In the genomic region with DNA sequence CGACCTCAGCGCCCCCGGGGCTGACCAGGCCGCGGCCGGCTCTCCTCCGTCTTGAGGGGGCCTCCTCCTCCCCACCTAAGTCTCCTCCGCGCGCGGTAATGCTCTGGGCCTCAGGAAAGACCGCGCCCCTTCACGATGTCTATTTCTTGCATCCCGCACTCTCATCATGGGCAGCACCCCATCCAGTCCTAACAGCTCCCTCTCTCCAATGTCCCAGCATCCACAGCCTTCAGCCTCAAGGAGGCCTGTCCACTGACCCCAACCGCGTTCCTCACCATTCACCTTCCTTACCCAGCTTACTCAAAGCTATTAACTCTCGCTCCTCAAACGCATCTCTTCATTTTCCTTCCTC, we compare ENCODE assay signal across 8 cellular contexts.
DNase-seq lines count a peak whose midpoint lies in the region; ATAC-seq and TF ChIP-seq lines count a peak whose summit lies in the region.

No MANE protein-coding gene starts in this region.

- 33% methylated on average over 16 of the region's 19 CpGs for WGBS in hepatocyte (ENCODE audit: low lambda C conversion rate, missing lambda C conversion rate)

- no peaks in the 10 kb centered on the region for H4K20me1 ChIP-seq in hepatocyte (ENCODE audit: insufficient read depth, poor library complexity, severe bottlenecking)

- POLR2A ChIA-PET in activated CD8-positive, alpha-beta T cell treated with anti-CD3 and anti-CD28 coated beads, Interleukin-2, amount 10 ng/mL, durations not matched to agents 7 days and 5 days (lab: Charles Lee): no interaction called here

- DNase-seq in activated naive CD4-positive, alpha-beta T cell treated with anti-CD3 and anti-CD28 coated beads, Interleukin-2, amount 50 U/mL, for 16 hours: no peak
- DNase-seq in activated CD8-positive, alpha-beta T cell treated with anti-CD3 and anti-CD28 coated beads, Interleukin-2, amount 10 ng/mL, durations not matched to agents 7 days and 5 days: no peak
- DNase-seq in hepatocyte (ENCODE audit: low spot score) (no peak), dedifferentiated amniotic fluid mesenchymal stem cell (ENCODE audit: extremely low spot score) (no peak), DMS53 (lab: John Stamatoyannopoulos, UW) (no peak)
- no peak for DNase-seq in NK-92 treated with Interleukin-12 subunit alpha and Interleukin-12 subunit beta, amount 100 ng/mL, for 24 hours (lab: John Stamatoyannopoulos, UW)

- H3K36me3 Mint-ChIP-seq in activated naive CD4-positive, alpha-beta T cell treated with anti-CD3 and anti-CD28 coated beads, Interleukin-2, amount 50 U/mL, for 24 hours: no peaks in the 10 kb centered on the region
- no peaks in the 10 kb centered on the region for H3K36me3 Mint-ChIP-seq in activated CD8-positive, alpha-beta T cell treated with anti-CD3 and anti-CD28 coated beads, Interleukin-2, amount 10 ng/mL, durations not matched to agents 7 days and 5 days (ENCODE audit: low read depth)
- H3K36me3 Mint-ChIP-seq in stimulated activated memory B cell treated with anti-CD40 and anti-IgM and Interleukin-4, amounts not matched to agents 10 μg/mL and 1 μg/mL and 100 μg/mL, for 72 hours: no peaks in the 10 kb centered on the region

- peak overlapping the region; percentile 95 for H3K27ac ChIP-seq in hepatocyte

- H3K4me2 ChIP-seq in hepatocyte: peak overlapping the region; percentile 65

- H3K4me3 Mint-ChIP-seq in activated naive CD4-positive, alpha-beta T cell treated with anti-CD3 and anti-CD28 coated beads, Interleukin-2, amount 50 U/mL, for 24 hours: peak overlapping the region; percentile 93
- peak overlapping the region; percentile 93 for H3K4me3 Mint-ChIP-seq in activated CD8-positive, alpha-beta T cell treated with anti-CD3 and anti-CD28 coated beads, Interleukin-2, amount 10 ng/mL, durations not matched to agents 7 days and 5 days
- peak overlapping the region; percentile 94 for H3K4me3 Mint-ChIP-seq in stimulated activated memory B cell treated with anti-CD40 and anti-IgM and Interleukin-4, amounts not matched to agents 10 μg/mL and 1 μg/mL and 100 μg/mL, for 72 hours

- no peaks in the 10 kb centered on the region for H3K9me3 ChIP-seq in hepatocyte (ENCODE audit: low read depth)

- H3K9me2 ChIP-seq in hepatocyte (replicated peaks; ENCODE audit: insufficient read depth): no peaks in the 10 kb centered on the region

- peak overlapping the region; percentile 22 for H3K4me3 ChIP-seq in hepatocyte

- CTCF ChIA-PET in activated CD8-positive, alpha-beta T cell treated with anti-CD3 and anti-CD28 coated beads, Interleukin-2, amount 10 ng/mL, durations not matched to agents 7 days and 5 days (lab: Charles Lee): interaction anchor here (0.7 to 1.4 kb wide), 8 partner anchors 12 to 784 kb away, joined by 3 to 5 read pairs (median 3); no protein-coding TSS in a partner anchor

- no peaks in the 10 kb centered on the region for H3K9me3 Mint-ChIP-seq in activated naive CD4-positive, alpha-beta T cell treated with anti-CD3 and anti-CD28 coated beads, Interleukin-2, amount 50 U/mL, for 24 hours
- H3K9me3 Mint-ChIP-seq in activated CD8-positive, alpha-beta T cell treated with anti-CD3 and anti-CD28 coated beads, Interleukin-2, amount 10 ng/mL, durations not matched to agents 7 days and 5 days (ENCODE audit: insufficient read depth): no peaks in the 10 kb centered on the region
- H3K9me3 Mint-ChIP-seq in stimulated activated memory B cell treated with anti-CD40 and anti-IgM and Interleukin-4, amounts not matched to agents 10 μg/mL and 1 μg/mL and 100 μg/mL, for 72 hours: no peaks in the 10 kb centered on the region

- H3K36me3 ChIP-seq in hepatocyte (replicated peaks; ENCODE audit: insufficient read depth, low read depth): no peaks in the 10 kb centered on the region

- peak overlapping the region; percentile 77 for H2AFZ ChIP-seq in hepatocyte

- no peaks in the 10 kb centered on the region for H3K4me1 ChIP-seq in hepatocyte (ENCODE audit: insufficient read depth)

- peaks cover 4% of the 10 kb centered on the region for H3K27me3 Mint-ChIP-seq in activated naive CD4-positive, alpha-beta T cell treated with anti-CD3 and anti-CD28 coated beads, Interleukin-2, amount 50 U/mL, for 24 hours
- peaks cover 6% of the 10 kb centered on the region for H3K27me3 Mint-ChIP-seq in activated CD8-positive, alpha-beta T cell treated with anti-CD3 and anti-CD28 coated beads, Interleukin-2, amount 10 ng/mL, durations not matched to agents 7 days and 5 days (ENCODE audit: low read depth)
- peaks cover 2% of the 10 kb centered on the region for H3K27me3 Mint-ChIP-seq in stimulated activated memory B cell treated with anti-CD40 and anti-IgM and Interleukin-4, amounts not matched to agents 10 μg/mL and 1 μg/mL and 100 μg/mL, for 72 hours

- TF ChIP-seq CTCF in hepatocyte (IDR thresholded peaks at IDR 0.05; ENCODE audit: poor library complexity): no peak

- ATAC-seq in activated CD8-positive, alpha-beta T cell treated with anti-CD3 and anti-CD28 coated beads, Interleukin-2, amount 10 ng/mL, durations not matched to agents 7 days and 5 days: no peak
- peak; percentile 9 for ATAC-seq in stimulated activated memory B cell treated with anti-CD40 and anti-IgM and Interleukin-4, amounts not matched to agents 10 μg/mL and 1 μg/mL and 100 μg/mL, for 72 hours

- H3K27ac Mint-ChIP-seq in activated naive CD4-positive, alpha-beta T cell treated with anti-CD3 and anti-CD28 coated beads, Interleukin-2, amount 50 U/mL, for 24 hours: peak overlapping the region; percentile 98
- H3K27ac Mint-ChIP-seq in activated CD8-positive, alpha-beta T cell treated with anti-CD3 and anti-CD28 coated beads, Interleukin-2, amount 10 ng/mL, durations not matched to agents 7 days and 5 days: peak overlapping the region; percentile 99
- H3K27ac Mint-ChIP-seq in stimulated activated memory B cell treated with anti-CD40 and anti-IgM and Interleukin-4, amounts not matched to agents 10 μg/mL and 1 μg/mL and 100 μg/mL, for 72 hours: peak overlapping the region; percentile 93

- H3K79me2 ChIP-seq in hepatocyte: no peaks in the 10 kb centered on the region

- H3K4me1 Mint-ChIP-seq in activated naive CD4-positive, alpha-beta T cell treated with anti-CD3 and anti-CD28 coated beads, Interleukin-2, amount 50 U/mL, for 24 hours: peaks cover 18% of the 10 kb centered on the region
- peaks cover 18% of the 10 kb centered on the region for H3K4me1 Mint-ChIP-seq in activated CD8-positive, alpha-beta T cell treated with anti-CD3 and anti-CD28 coated beads, Interleukin-2, amount 10 ng/mL, durations not matched to agents 7 days and 5 days (ENCODE audit: low read depth)
- peaks cover 11% of the 10 kb centered on the region for H3K4me1 Mint-ChIP-seq in stimulated activated memory B cell treated with anti-CD40 and anti-IgM and Interleukin-4, amounts not matched to agents 10 μg/mL and 1 μg/mL and 100 μg/mL, for 72 hours

- no peaks in the 10 kb centered on the region for H3K27me3 ChIP-seq in hepatocyte
